28 cellular contexts compared by ENCODE assay signal in the genomic region with DNA sequence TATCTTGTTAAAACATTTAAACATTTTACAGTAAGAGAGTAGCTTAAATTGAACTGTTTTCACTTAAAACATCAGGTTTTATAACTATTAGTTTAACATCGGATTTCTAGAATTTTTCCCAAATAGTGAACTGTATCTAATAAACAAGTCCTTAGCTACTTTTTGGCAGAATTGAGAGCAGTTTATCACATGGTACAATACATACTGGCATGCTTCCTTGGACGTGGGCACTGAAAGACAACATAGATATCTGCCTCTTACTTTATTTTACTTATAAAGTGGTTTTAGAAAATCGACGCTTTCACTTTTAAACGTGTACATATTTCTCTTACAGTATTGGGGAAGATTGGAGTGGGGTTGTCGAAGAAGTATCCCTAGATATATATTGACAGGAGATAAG.
"Had no signal": no experiment of that assay in that cellular context is flagged by ENCODE, and none has a peak within 500 bp of the region (broad histone marks: within the 10 kb centered on the region; RNA-seq: fewer than 3 reads in every experiment).

No MANE protein-coding gene starts in this region.

- H3K9me3 ChIP-seq: pancreas, prostate gland, right lobe of liver, sigmoid colon, spleen, thoracic aorta, tibial artery, transverse colon, upper lobe of right lung, uterus had no signal

- H3K27ac Mint-ChIP-seq: naive B cell; natural killer cell; nephron; neural progenitor cell; stimulated activated memory B cell treated with anti-CD40 and anti-IgM and Interleukin-4, amounts not matched to agents 10 μg/mL and 1 μg/mL and 100 μg/mL, for 72 hours; type B pancreatic cell had no signal

- H3K4me3 Mint-ChIP-seq: naive B cell; natural killer cell; nephron; neural progenitor cell; stimulated activated memory B cell treated with anti-CD40 and anti-IgM and Interleukin-4, amounts not matched to agents 10 μg/mL and 1 μg/mL and 100 μg/mL, for 72 hours; stimulated activated naive CD8-positive, alpha-beta T cell treated with anti-CD3 and anti-CD28 coated beads, Interleukin-15, amount 100 ng/mL, for 72 hours; type B pancreatic cell had no signal

- H3K27me3 ChIP-seq: neural progenitor cell, pancreas, right lobe of liver, sigmoid colon, spleen, tibial artery, transverse colon, upper lobe of right lung, uterus had no signal

- ATAC-seq: natural killer cell; pancreas; right lobe of liver; stimulated activated memory B cell treated with anti-CD40 and anti-IgM and Interleukin-4, amounts not matched to agents 10 μg/mL and 1 μg/mL and 100 μg/mL, for 72 hours; stimulated activated naive CD8-positive, alpha-beta T cell treated with anti-CD3 and anti-CD28 coated beads, Interleukin-15, amount 100 ng/mL, for 72 hours; stimulated activated naive CD8-positive, alpha-beta T cell treated with anti-CD3 and anti-CD28 coated beads, Interleukin-15, Interleukin-2, amounts not matched to agents 100 U/mL and 50 U/mL, for 24 hours; upper lobe of right lung had no signal

- H3K27me3 Mint-ChIP-seq: naive B cell; stimulated activated memory B cell treated with anti-CD40 and anti-IgM and Interleukin-4, amounts not matched to agents 10 μg/mL and 1 μg/mL and 100 μg/mL, for 72 hours; stimulated activated naive CD8-positive, alpha-beta T cell treated with anti-CD3 and anti-CD28 coated beads, Interleukin-15, amount 100 ng/mL, for 72 hours; type B pancreatic cell had no signal

- FAIRE-seq: pancreas had no signal

- H3K36me3 ChIP-seq: uterus had no signal

- DNase-seq: naive B cell; natural killer cell; occipital lobe; pancreas; retina; right cardiac atrium; right lobe of liver; sigmoid colon; spleen; stimulated activated CD4-positive, alpha-beta T cell treated with anti-CD3 and anti-CD28 coated beads, Interleukin-12 subunit alpha, Interleukin-12 subunit beta, amount 100 ng/mL, for 4 hours; stimulated activated CD4-positive, alpha-beta T cell treated with anti-CD3 and anti-CD28 coated beads, Interleukin-1b, Interleukin-23, amount 100 ng/mL, for 48 hours; stimulated activated CD4-positive, alpha-beta T cell treated with anti-CD3 and anti-CD28 coated beads, Interleukin-4, amount 100 ng/mL, for 1 hour; stimulated activated CD4-positive, alpha-beta T cell treated with anti-CD3 and anti-CD28 coated beads, Interleukin-4, amount 100 ng/mL, for 4 hours; stimulated activated CD8-positive, alpha-beta memory T cell treated with anti-CD3 and anti-CD28 coated beads, Interleukin-4, amount 100 ng/mL, for 48 hours; stimulated activated naive CD4-positive, alpha-beta T cell; stimulated activated naive CD8-positive, alpha-beta T cell treated with anti-CD3 and anti-CD28 coated beads, Interleukin-15, amount 100 ng/mL, for 72 hours; stimulated activated naive CD8-positive, alpha-beta T cell treated with anti-CD3 and anti-CD28 coated beads, Interleukin-15, Interleukin-2, amounts not matched to agents 100 U/mL and 50 U/mL, for 24 hours; tibial artery; transverse colon; upper lobe of right lung; uterus had no signal

- H3K27ac ChIP-seq: neural progenitor cell, pancreas, prostate gland, right lobe of liver, spleen, thoracic aorta, tibial artery, transverse colon, upper lobe of right lung, uterus had no signal

- H3K4me1 ChIP-seq: pancreas, prostate gland, right lobe of liver, spleen, tibial artery, transverse colon, upper lobe of right lung, uterus had no signal

- H3K4me3 ChIP-seq: neural progenitor cell, pancreas, prostate gland, right lobe of liver, sigmoid colon, smooth muscle cell, spleen, thoracic aorta, tibial artery, transverse colon, upper lobe of right lung, uterus had no signal

- H3K9me3 Mint-ChIP-seq: naive B cell; natural killer cell; nephron; neural progenitor cell; stimulated activated memory B cell treated with anti-CD40 and anti-IgM and Interleukin-4, amounts not matched to agents 10 μg/mL and 1 μg/mL and 100 μg/mL, for 72 hours; stimulated activated naive CD8-positive, alpha-beta T cell treated with anti-CD3 and anti-CD28 coated beads, Interleukin-15, amount 100 ng/mL, for 72 hours; type B pancreatic cell had no signal

- H3K4me1 Mint-ChIP-seq: naive B cell; natural killer cell; nephron; neural progenitor cell; stimulated activated memory B cell treated with anti-CD40 and anti-IgM and Interleukin-4, amounts not matched to agents 10 μg/mL and 1 μg/mL and 100 μg/mL, for 72 hours; stimulated activated naive CD8-positive, alpha-beta T cell treated with anti-CD3 and anti-CD28 coated beads, Interleukin-15, amount 100 ng/mL, for 72 hours had no signal
